Comparison of ENCODE assay signal across 2 cellular contexts in the genomic region with DNA sequence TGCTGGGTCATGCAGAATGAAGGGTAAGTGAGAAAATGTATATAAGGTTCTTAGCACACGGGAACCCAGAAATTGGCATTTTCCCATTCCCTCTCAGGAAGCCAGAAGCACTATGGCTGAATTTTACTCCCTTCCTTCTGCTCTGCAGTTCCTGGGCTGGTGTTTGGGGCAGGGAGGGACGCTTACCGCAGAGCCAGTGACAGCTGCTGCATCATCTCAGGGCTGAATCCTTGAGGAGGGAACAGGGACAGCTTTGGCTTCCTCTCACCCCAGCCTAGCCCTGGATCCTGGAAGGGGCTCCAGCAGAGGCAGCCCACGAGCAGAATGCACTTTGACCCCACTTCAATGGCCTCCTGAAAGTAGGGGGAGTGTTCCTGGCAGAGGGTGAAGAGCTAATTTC.
TF ChIP-seq lines count a peak whose summit lies in the region.

No MANE protein-coding gene starts in this region.

TF ChIP-seq in IMR-90, 13 proteins besides CTCF, POLR2A, EP300 and RAD21:
- TF ChIP-seq MAFK (IDR thresholded peaks at IDR 0.05; ENCODE audit: low read depth, low read length) (no peak), RCOR1 (IDR thresholded peaks at IDR 0.05; ENCODE audit: insufficient replicate concordance, low read length) (no peak), CEBPB (IDR thresholded peaks at IDR 0.05; ENCODE audit: low read depth, low read length) (no peak), CHD1 (IDR thresholded peaks at IDR 0.05; ENCODE audit: low read depth, low read length) (no peak), MAZ (IDR thresholded peaks at IDR 0.05; ENCODE audit: borderline replicate concordance, low read depth, low read length) (no peak), NFE2L2 (IDR thresholded peaks at IDR 0.05; ENCODE audit: low read depth, low read length) (no peak), SMC3 (IDR thresholded peaks at IDR 0.05; ENCODE audit: low read depth, low read length) (no peak), MXI1 (IDR thresholded peaks at IDR 0.05; ENCODE audit: borderline replicate concordance, low read depth, low read length) (no peak), USF2 (IDR thresholded peaks at IDR 0.05; ENCODE audit: low read depth, low read length) (no peak), BHLHE40 (IDR thresholded peaks at IDR 0.05; ENCODE audit: low read depth, low read length) (no peak), FOS (IDR thresholded peaks at IDR 0.05; ENCODE audit: low read depth, low read length) (no peak)
- TF ChIP-seq, protein P1, sequence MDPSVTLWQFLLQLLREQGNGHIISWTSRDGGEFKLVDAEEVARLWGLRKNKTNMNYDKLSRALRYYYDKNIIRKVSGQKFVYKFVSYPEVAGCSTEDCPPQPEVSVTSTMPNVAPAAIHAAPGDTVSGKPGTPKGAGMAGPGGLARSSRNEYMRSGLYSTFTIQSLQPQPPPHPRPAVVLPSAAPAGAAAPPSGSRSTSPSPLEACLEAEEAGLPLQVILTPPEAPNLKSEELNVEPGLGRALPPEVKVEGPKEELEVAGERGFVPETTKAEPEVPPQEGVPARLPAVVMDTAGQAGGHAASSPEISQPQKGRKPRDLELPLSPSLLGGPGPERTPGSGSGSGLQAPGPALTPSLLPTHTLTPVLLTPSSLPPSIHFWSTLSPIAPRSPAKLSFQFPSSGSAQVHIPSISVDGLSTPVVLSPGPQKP (IDR thresholded peaks at IDR 0.05; ENCODE audit: borderline replicate concordance, low read depth, low read length), result no peak

TF ChIP-seq in H1, 55 proteins besides CTCF, POLR2A, EP300 and RAD21:
- no peak for TF ChIP-seq CEBPB (IDR thresholded peaks at IDR 0.05; ENCODE audit: low read depth, low read length)
- TF ChIP-seq, protein P2, sequence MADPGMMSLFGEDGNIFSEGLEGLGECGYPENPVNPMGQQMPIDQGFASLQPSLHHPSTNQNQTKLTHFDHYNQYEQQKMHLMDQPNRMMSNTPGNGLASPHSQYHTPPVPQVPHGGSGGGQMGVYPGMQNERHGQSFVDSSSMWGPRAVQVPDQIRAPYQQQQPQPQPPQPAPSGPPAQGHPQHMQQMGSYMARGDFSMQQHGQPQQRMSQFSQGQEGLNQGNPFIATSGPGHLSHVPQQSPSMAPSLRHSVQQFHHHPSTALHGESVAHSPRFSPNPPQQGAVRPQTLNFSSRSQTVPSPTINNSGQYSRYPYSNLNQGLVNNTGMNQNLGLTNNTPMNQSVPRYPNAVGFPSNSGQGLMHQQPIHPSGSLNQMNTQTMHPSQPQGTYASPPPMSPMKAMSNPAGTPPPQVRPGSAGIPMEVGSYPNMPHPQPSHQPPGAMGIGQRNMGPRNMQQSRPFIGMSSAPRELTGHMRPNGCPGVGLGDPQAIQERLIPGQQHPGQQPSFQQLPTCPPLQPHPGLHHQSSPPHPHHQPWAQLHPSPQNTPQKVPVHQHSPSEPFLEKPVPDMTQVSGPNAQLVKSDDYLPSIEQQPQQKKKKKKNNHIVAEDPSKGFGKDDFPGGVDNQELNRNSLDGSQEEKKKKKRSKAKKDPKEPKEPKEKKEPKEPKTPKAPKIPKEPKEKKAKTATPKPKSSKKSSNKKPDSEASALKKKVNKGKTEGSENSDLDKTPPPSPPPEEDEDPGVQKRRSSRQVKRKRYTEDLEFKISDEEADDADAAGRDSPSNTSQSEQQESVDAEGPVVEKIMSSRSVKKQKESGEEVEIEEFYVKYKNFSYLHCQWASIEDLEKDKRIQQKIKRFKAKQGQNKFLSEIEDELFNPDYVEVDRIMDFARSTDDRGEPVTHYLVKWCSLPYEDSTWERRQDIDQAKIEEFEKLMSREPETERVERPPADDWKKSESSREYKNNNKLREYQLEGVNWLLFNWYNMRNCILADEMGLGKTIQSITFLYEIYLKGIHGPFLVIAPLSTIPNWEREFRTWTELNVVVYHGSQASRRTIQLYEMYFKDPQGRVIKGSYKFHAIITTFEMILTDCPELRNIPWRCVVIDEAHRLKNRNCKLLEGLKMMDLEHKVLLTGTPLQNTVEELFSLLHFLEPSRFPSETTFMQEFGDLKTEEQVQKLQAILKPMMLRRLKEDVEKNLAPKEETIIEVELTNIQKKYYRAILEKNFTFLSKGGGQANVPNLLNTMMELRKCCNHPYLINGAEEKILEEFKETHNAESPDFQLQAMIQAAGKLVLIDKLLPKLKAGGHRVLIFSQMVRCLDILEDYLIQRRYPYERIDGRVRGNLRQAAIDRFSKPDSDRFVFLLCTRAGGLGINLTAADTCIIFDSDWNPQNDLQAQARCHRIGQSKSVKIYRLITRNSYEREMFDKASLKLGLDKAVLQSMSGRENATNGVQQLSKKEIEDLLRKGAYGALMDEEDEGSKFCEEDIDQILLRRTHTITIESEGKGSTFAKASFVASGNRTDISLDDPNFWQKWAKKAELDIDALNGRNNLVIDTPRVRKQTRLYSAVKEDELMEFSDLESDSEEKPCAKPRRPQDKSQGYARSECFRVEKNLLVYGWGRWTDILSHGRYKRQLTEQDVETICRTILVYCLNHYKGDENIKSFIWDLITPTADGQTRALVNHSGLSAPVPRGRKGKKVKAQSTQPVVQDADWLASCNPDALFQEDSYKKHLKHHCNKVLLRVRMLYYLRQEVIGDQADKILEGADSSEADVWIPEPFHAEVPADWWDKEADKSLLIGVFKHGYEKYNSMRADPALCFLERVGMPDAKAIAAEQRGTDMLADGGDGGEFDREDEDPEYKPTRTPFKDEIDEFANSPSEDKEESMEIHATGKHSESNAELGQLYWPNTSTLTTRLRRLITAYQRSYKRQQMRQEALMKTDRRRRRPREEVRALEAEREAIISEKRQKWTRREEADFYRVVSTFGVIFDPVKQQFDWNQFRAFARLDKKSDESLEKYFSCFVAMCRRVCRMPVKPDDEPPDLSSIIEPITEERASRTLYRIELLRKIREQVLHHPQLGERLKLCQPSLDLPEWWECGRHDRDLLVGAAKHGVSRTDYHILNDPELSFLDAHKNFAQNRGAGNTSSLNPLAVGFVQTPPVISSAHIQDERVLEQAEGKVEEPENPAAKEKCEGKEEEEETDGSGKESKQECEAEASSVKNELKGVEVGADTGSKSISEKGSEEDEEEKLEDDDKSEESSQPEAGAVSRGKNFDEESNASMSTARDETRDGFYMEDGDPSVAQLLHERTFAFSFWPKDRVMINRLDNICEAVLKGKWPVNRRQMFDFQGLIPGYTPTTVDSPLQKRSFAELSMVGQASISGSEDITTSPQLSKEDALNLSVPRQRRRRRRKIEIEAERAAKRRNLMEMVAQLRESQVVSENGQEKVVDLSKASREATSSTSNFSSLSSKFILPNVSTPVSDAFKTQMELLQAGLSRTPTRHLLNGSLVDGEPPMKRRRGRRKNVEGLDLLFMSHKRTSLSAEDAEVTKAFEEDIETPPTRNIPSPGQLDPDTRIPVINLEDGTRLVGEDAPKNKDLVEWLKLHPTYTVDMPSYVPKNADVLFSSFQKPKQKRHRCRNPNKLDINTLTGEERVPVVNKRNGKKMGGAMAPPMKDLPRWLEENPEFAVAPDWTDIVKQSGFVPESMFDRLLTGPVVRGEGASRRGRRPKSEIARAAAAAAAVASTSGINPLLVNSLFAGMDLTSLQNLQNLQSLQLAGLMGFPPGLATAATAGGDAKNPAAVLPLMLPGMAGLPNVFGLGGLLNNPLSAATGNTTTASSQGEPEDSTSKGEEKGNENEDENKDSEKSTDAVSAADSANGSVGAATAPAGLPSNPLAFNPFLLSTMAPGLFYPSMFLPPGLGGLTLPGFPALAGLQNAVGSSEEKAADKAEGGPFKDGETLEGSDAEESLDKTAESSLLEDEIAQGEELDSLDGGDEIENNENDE (IDR thresholded peaks at IDR 0.05; ENCODE audit: insufficient replicate concordance, low read length), result no peak
- no peak for TF ChIP-seq SP2 (IDR thresholded peaks at IDR 0.05; ENCODE audit: low read length)
- TF ChIP-seq CTBP2 (IDR thresholded peaks at IDR 0.05; ENCODE audit: borderline replicate concordance, insufficient read depth, insufficient read length, low read length), result no peak
- no peak for TF ChIP-seq TCF12 (IDR thresholded peaks at IDR 0.05; ENCODE audit: low read depth, low read length)
- no peak for TF ChIP-seq BRCA1 (IDR thresholded peaks at IDR 0.05; ENCODE audit: low read depth, low read length)
- TF ChIP-seq PHF8 (conservative IDR thresholded peaks at IDR 0.05; ENCODE audit: low read depth, low read length), result no peak
- no peak for TF ChIP-seq MAFK (IDR thresholded peaks at IDR 0.05; ENCODE audit: low read depth, low read length)
